In genomic region chr1:39572379-39573096, GRCh38 we compare ENCODE assay signal across 14 cellular contexts. TPM values are rescaled to one million over a fixed set of nuclear protein-coding genes. Genes with fewer than 3 reads are reported as not detected.
DNase-seq lines count a peak whose midpoint lies in the region; ATAC-seq, FAIRE-seq and TF ChIP-seq lines count a peak whose summit lies in the region.
"Had no signal": no experiment of that assay in that cellular context is flagged by ENCODE, and none has a peak within 500 bp of the region (broad histone marks: within the 10 kb centered on the region; RNA-seq: fewer than 3 reads in every experiment).

No MANE protein-coding gene starts in this region.

- no peak for ATAC-seq in HG03432 (IDR thresholded peaks at IDR 0.05; ENCODE audit: unreplicated experiment)
- no peak for ATAC-seq in HG02763 (IDR thresholded peaks at IDR 0.05; ENCODE audit: unreplicated experiment)
- ATAC-seq: sciatic nerve, upper lobe of right lung had no signal

- H3K4me2 ChIP-seq in KMS-11: peak overlapping the region; percentile 100; the same call in 1 of the 2 replicates

- peak overlapping the region; percentile 3 for H3K27ac Mint-ChIP-seq in activated naive CD4-positive, alpha-beta T cell treated with anti-CD3 and anti-CD28 coated beads, Interleukin-2, amount 10 ng/mL, durations not matched to agents 7 days and 5 days
- H3K27ac Mint-ChIP-seq in chondrocyte (ENCODE audit: unreplicated experiment): peak overlapping the region; percentile 87

- peaks cover 83% of the 10 kb centered on the region for H3K79me2 ChIP-seq in KMS-11 (ENCODE audit: insufficient read depth, low read depth)

- H3K27me3 Mint-ChIP-seq in activated naive CD4-positive, alpha-beta T cell treated with anti-CD3 and anti-CD28 coated beads, Interleukin-2, amount 10 ng/mL, durations not matched to agents 7 days and 5 days: no peaks in the 10 kb centered on the region
- H3K27me3 Mint-ChIP-seq in chondrocyte (ENCODE audit: low read depth): no peaks in the 10 kb centered on the region
- H3K27me3 Mint-ChIP-seq: memory B cell had no signal

- H3K9me3 Mint-ChIP-seq in activated naive CD4-positive, alpha-beta T cell treated with anti-CD3 and anti-CD28 coated beads, Interleukin-2, amount 10 ng/mL, durations not matched to agents 7 days and 5 days: no peaks in the 10 kb centered on the region
- H3K9me3 Mint-ChIP-seq in chondrocyte (ENCODE audit: low read depth): no peaks in the 10 kb centered on the region
- H3K9me3 Mint-ChIP-seq: memory B cell had no signal

- H4K20me1 ChIP-seq in KMS-11 (ENCODE audit: insufficient read depth): peaks cover 39% of the 10 kb centered on the region

- H3K4me3 Mint-ChIP-seq in activated naive CD4-positive, alpha-beta T cell treated with anti-CD3 and anti-CD28 coated beads, Interleukin-2, amount 10 ng/mL, durations not matched to agents 7 days and 5 days: no peak overlapping the region
- H3K4me3 Mint-ChIP-seq in chondrocyte (ENCODE audit: unreplicated experiment): peak overlapping the region; percentile 88

- peak overlapping the region; percentile 11; the same call in 1 of the 2 replicates for H3K27ac ChIP-seq in KMS-11
- H3K27ac ChIP-seq: upper lobe of right lung had no signal

- H3K4me1 ChIP-seq in KMS-11 (ENCODE audit: low read depth, poor library complexity, severe bottlenecking): peaks cover 67% of the 10 kb centered on the region

- no peaks in the 10 kb centered on the region for H3K27me3 ChIP-seq in KMS-11 (ENCODE audit: insufficient read depth, low read depth)
- H3K27me3 ChIP-seq: upper lobe of right lung had no signal

- peaks cover 65% of the 10 kb centered on the region for H3K36me3 Mint-ChIP-seq in activated naive CD4-positive, alpha-beta T cell treated with anti-CD3 and anti-CD28 coated beads, Interleukin-2, amount 10 ng/mL, durations not matched to agents 7 days and 5 days
- peaks cover 41% of the 10 kb centered on the region for H3K36me3 Mint-ChIP-seq in chondrocyte (ENCODE audit: low read depth)

- no peak for DNase-seq in activated naive CD4-positive, alpha-beta T cell treated with anti-CD3 and anti-CD28 coated beads, Interleukin-2, amount 10 ng/mL, durations not matched to agents 7 days and 5 days
- DNase-seq in activated naive CD4-positive, alpha-beta T cell treated with Interleukin-2 at 50 U/mL for 16 hours: no peak
- no peak for DNase-seq in chondrocyte (ENCODE audit: low spot score)
- DNase-seq in retinal pigment epithelial cell (ENCODE audit: low read depth): no peak
- DNase-seq in RCC 7860 (ENCODE audit: low spot score): no peak
- DNase-seq: hippocampal formation, NCI-H187 treated with DMSO at 0.1 percent for 48 hours, upper lobe of right lung had no signal

- peaks cover 48% of the 10 kb centered on the region for H3K4me1 Mint-ChIP-seq in activated naive CD4-positive, alpha-beta T cell treated with anti-CD3 and anti-CD28 coated beads, Interleukin-2, amount 10 ng/mL, durations not matched to agents 7 days and 5 days
- peaks cover 42% of the 10 kb centered on the region for H3K4me1 Mint-ChIP-seq in chondrocyte (ENCODE audit: low read depth)

- H3K9ac ChIP-seq in KMS-11: no peak overlapping the region

- H2AFZ ChIP-seq in KMS-11 (ENCODE audit: low read depth): no peak overlapping the region

- TF ChIP-seq CTCF in KMS-11 (conservative IDR thresholded peaks at IDR 0.05; ENCODE audit: low read depth, low read length): no peak
- TF ChIP-seq CTCF in chondrocyte (IDR thresholded peaks at IDR 0.05): no peak
- TF ChIP-seq CTCF in retinal pigment epithelial cell (conservative IDR thresholded peaks at IDR 0.05; ENCODE audit: low read depth, low read length): no peak

- H3K4me3 ChIP-seq in KMS-11 (IDR thresholded peaks at IDR 0.05; ENCODE audit: insufficient read depth, low read depth, low read length): peak overlapping the region; percentile 25
- H3K4me3 ChIP-seq in retinal pigment epithelial cell (ENCODE audit: low read length): peak overlapping the region; percentile 89
- H3K4me3 ChIP-seq: upper lobe of right lung had no signal

- CTCF ChIA-PET in activated naive CD4-positive, alpha-beta T cell treated with anti-CD3 and anti-CD28 coated beads, Interleukin-2, amount 10 ng/mL, durations not matched to agents 7 days and 5 days (lab: Charles Lee): interaction anchor here (1.1 kb wide), 1 partner anchor 20 kb away, joined by 3 read pairs; no protein-coding TSS in a partner anchor

- FAIRE-seq in RCC 7860 (lab: Jason Lieb, UNC): no peak
- FAIRE-seq: endometrium had no signal

- peaks cover 43% of the 10 kb centered on the region for H3K36me3 ChIP-seq in KMS-11 (ENCODE audit: insufficient read depth)

RNA-seq across cellular contexts. Expression of gene PABPC4, which starts 4.1 kb away (rescaled TPM):
- 240 to 256 TPM (median 243 TPM) in 3 replicates for total RNA-seq in chondrocyte
